11 cellular contexts compared by ENCODE assay signal in the genomic region with DNA sequence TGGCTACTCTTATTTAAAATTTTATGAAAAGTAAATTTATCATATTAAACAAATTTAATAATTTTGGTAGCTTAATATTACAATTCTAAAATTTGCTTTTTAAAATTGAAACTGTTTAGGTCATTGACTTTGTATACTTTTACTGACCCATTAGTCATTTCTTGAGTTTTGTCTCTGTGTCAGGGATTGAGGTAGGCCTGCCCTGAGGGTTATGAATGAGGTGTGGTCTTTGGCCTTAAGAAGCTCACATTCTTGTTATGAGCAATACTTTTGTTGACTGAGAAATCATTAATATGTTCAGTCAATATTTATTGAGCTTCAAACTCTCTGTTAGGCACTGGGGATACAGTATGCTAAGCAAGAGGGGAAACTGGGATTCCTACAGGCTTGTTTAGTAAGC. TPM values are rescaled to one million over a fixed set of nuclear protein-coding genes. Genes with fewer than 3 reads are reported as not detected.
DNase-seq lines count a peak whose midpoint lies in the region; ATAC-seq and TF ChIP-seq lines count a peak whose summit lies in the region.
"Had no signal": no experiment of that assay in that cellular context is flagged by ENCODE, and none has a peak within 500 bp of the region (broad histone marks: within the 10 kb centered on the region; RNA-seq: fewer than 3 reads in every experiment).

No MANE protein-coding gene starts in this region.

- peaks cover 3% of the 10 kb centered on the region for H3K36me3 Mint-ChIP-seq in CD4-positive, CD25-positive, alpha-beta regulatory T cell
- H3K36me3 Mint-ChIP-seq in osteocyte (ENCODE audit: unreplicated experiment), result no peaks in the 10 kb centered on the region
- H3K36me3 Mint-ChIP-seq: activated naive CD8-positive, alpha-beta T cell had no signal

- H3K4me3 ChIP-seq in CD4-positive, CD25-positive, alpha-beta regulatory T cell (ENCODE audit: low read depth, low read length), result no peak overlapping the region

- H3K27me3 ChIP-seq in CD4-positive, CD25-positive, alpha-beta regulatory T cell (ENCODE audit: control insufficient read depth, insufficient read depth, low read length), result no peaks in the 10 kb centered on the region

- H3K36me3 ChIP-seq in CD4-positive, CD25-positive, alpha-beta regulatory T cell (ENCODE audit: control insufficient read depth, insufficient read depth, low read length), result no peaks in the 10 kb centered on the region

- peak overlapping the region in 2 of 3 donors; percentile 22 to 51 for H3K27ac Mint-ChIP-seq in CD4-positive, CD25-positive, alpha-beta regulatory T cell
- H3K27ac Mint-ChIP-seq in osteocyte (ENCODE audit: unreplicated experiment), result no peak overlapping the region

- peak overlapping the region in 1 of 4 donors; percentile 27 for H3K4me3 Mint-ChIP-seq in CD4-positive, CD25-positive, alpha-beta regulatory T cell
- no peak overlapping the region for H3K4me3 Mint-ChIP-seq in osteocyte (ENCODE audit: unreplicated experiment)
- H3K4me3 Mint-ChIP-seq: activated naive CD8-positive, alpha-beta T cell had no signal

- no peak for ATAC-seq in CD4-positive, CD25-positive, alpha-beta regulatory T cell (ENCODE audit: low read depth in 2 of 2)
- ATAC-seq in GM19372 (IDR thresholded peaks at IDR 0.05; ENCODE audit: low read depth, unreplicated experiment) (peak; percentile 49), HG02870 (IDR thresholded peaks at IDR 0.05; ENCODE audit: unreplicated experiment) (peak; percentile 88)

- H3K27ac ChIP-seq in CD4-positive, CD25-positive, alpha-beta regulatory T cell (ENCODE audit: insufficient read depth, low read length, poor library complexity, severe bottlenecking), result peak overlapping the region; percentile 76

- no peak for TF ChIP-seq CTCF in osteocyte (IDR thresholded peaks at IDR 0.05)

- no peaks in the 10 kb centered on the region for H3K27me3 Mint-ChIP-seq in CD4-positive, CD25-positive, alpha-beta regulatory T cell
- no peaks in the 10 kb centered on the region for H3K27me3 Mint-ChIP-seq in osteocyte (ENCODE audit: unreplicated experiment)
- H3K27me3 Mint-ChIP-seq: activated naive CD8-positive, alpha-beta T cell had no signal

- H3K4me1 Mint-ChIP-seq in CD4-positive, CD25-positive, alpha-beta regulatory T cell, result peaks cover 32 to 51% (median 42%) of the 10 kb centered on the region in 4 donors
- peaks cover 16% of the 10 kb centered on the region for H3K4me1 Mint-ChIP-seq in osteocyte (ENCODE audit: unreplicated experiment)

- peaks cover 33% of the 10 kb centered on the region for H3K4me1 ChIP-seq in CD4-positive, CD25-positive, alpha-beta regulatory T cell (ENCODE audit: control insufficient read depth, insufficient read depth, low read length, poor library complexity, severe bottlenecking)

- no peaks in the 10 kb centered on the region for H3K9me3 ChIP-seq in CD4-positive, CD25-positive, alpha-beta regulatory T cell (ENCODE audit: control insufficient read depth in 2 of 2, low read length in 2 of 2)

- no peaks in the 10 kb centered on the region for H3K9me3 Mint-ChIP-seq in CD4-positive, CD25-positive, alpha-beta regulatory T cell
- no peaks in the 10 kb centered on the region for H3K9me3 Mint-ChIP-seq in osteocyte (ENCODE audit: unreplicated experiment)

- DNase-seq in CD4-positive, CD25-positive, alpha-beta regulatory T cell, result no peak
- DNase-seq in LoVo (ENCODE audit: low spot score) (peak; percentile 30), NK-92 (lab: John Stamatoyannopoulos, UW; ENCODE audit: unreplicated experiment) (no peak), osteocyte (ENCODE audit: extremely low spot score, unreplicated experiment) (no peak), NCI-H1048 (lab: John Stamatoyannopoulos, UW) (no peak), AG20443 (ENCODE audit: low spot score) (no peak)
- DNase-seq: effector memory CD4-positive, alpha-beta T cell; stimulated activated CD4-positive, alpha-beta T cell treated with anti-CD3 and anti-CD28 coated beads, Interleukin-4, amount 100 ng/mL, for 24 hours had no signal

RNA-seq across cellular contexts. Expression of a gene that starts 47.0 kb away (rescaled TPM):
- total RNA-seq in CD4-positive, CD25-positive, alpha-beta regulatory T cell, result 29.9 TPM
- polyA plus RNA-seq in CD4-positive, CD25-positive, alpha-beta regulatory T cell, result 100 to 1,000 TPM; 105 to 138 (median 116) TPM
- total RNA-seq in osteocyte, result 14.8 and 16.5 TPM in 2 replicates

Comparison
In these comparisons a context has a peak if more than half of its experiments do, and no peak if none do; other contexts are left out.
1. ATAC-seq: peak in GM19372 (single experiment) and HG02870 (single experiment); none in CD4-positive, CD25-positive, alpha-beta regulatory T cell (0 of 2).